In genomic region chr7:102874166-102874829, GRCh38 we compare ENCODE assay signal across 8 cellular contexts. TPM values are rescaled to one million over a fixed set of nuclear protein-coding genes. Genes with fewer than 3 reads are reported as not detected.
DNase-seq lines count a peak whose midpoint lies in the region; ATAC-seq and TF ChIP-seq lines count a peak whose summit lies in the region.

No MANE protein-coding gene starts in this region.

- DNase-seq in AML-193 (lab: John Stamatoyannopoulos, UW) (peak; percentile 40 to 51), T-helper 17 cell (no peak), mesenchymal stem cell (peak; percentile 95), Right ventricle myocardium inferior (ENCODE audit: missing footprints) (no peak), HuH-7 (ENCODE audit: low spot score) (no peak), heart right ventricle (no peak)

- WGBS in mesenchymal stem cell: 37% methylated on average over 3 of the region's 5 CpGs
- WGBS in heart right ventricle, 2 donors: 89 to 92% methylated on average over 5 of the region's 5 CpGs

- no peak overlapping the region for H2AFZ ChIP-seq in mesenchymal stem cell (ENCODE audit: low read depth, low read length)

- H3K27ac ChIP-seq in mesenchymal stem cell (ENCODE audit: low read length, poor library complexity, severe bottlenecking): peak overlapping the region; percentile 99
- no peak overlapping the region for H3K27ac ChIP-seq in heart right ventricle

- peak; percentile 99 for ATAC-seq in GM19025 (IDR thresholded peaks at IDR 0.05; ENCODE audit: low read depth, unreplicated experiment)
- ATAC-seq in HG03066 (IDR thresholded peaks at IDR 0.05; ENCODE audit: low read depth, unreplicated experiment): peak; percentile 100
- peak; percentile 36 for ATAC-seq in T-helper 17 cell
- ATAC-seq in Right ventricle myocardium inferior: no peak
- no peak for ATAC-seq in heart right ventricle

- peaks cover 2% of the 10 kb centered on the region for H3K79me1 ChIP-seq in mesenchymal stem cell (replicated peaks; ENCODE audit: low read length, poor library complexity, severe bottlenecking)

- H3K4me3 ChIP-seq in mesenchymal stem cell (ENCODE audit: insufficient read depth in 1 of 2, low read depth in 1 of 2, low read length in 2 of 2) (no peak overlapping the region), heart right ventricle (no peak overlapping the region)

- H3K27me3 Mint-ChIP-seq in T-helper 17 cell: no peaks in the 10 kb centered on the region

- peak overlapping the region; percentile 82 to 84 for H3K18ac ChIP-seq in mesenchymal stem cell (ENCODE audit: low read depth in 1 of 2, low read length in 2 of 2)

- H3K23ac ChIP-seq in mesenchymal stem cell (ENCODE audit: low read length in 2 of 2): no peak overlapping the region

- intact Hi-C loops in Right ventricle myocardium inferior (cut with DNase I) (no loop called here), heart right ventricle (cut with DNase I) (no loop called here)

- peak overlapping the region; percentile 99 for H2BK5ac ChIP-seq in mesenchymal stem cell (ENCODE audit: low read depth, low read length, poor library complexity, severe bottlenecking)

- H3K36me3 ChIP-seq in mesenchymal stem cell (ENCODE audit: control insufficient read depth in 1 of 2, insufficient read depth in 2 of 2, low read depth in 1 of 2, low read length in 2 of 2) (no peaks in the 10 kb centered on the region), heart right ventricle (no peaks in the 10 kb centered on the region)

- H3K27me3 ChIP-seq in mesenchymal stem cell (ENCODE audit: control insufficient read depth in 1 of 2, insufficient read depth in 1 of 2, low read length in 2 of 2): no peaks in the 10 kb centered on the region
- H3K27me3 ChIP-seq in heart right ventricle: no peaks in the 10 kb centered on the region

- peaks cover 4% of the 10 kb centered on the region for H3K4me1 ChIP-seq in mesenchymal stem cell (ENCODE audit: control insufficient read depth, insufficient read depth, low read depth, low read length)
- H3K4me1 ChIP-seq in heart right ventricle: peaks cover 0 to 14% (median 0%) of the 10 kb centered on the region in 9 donors

- H3K36me3 Mint-ChIP-seq in T-helper 17 cell (ENCODE audit: low read depth): peaks cover 2% of the 10 kb centered on the region

- H4K91ac ChIP-seq in mesenchymal stem cell (ENCODE audit: low read length): peak overlapping the region; percentile 76

- no peak overlapping the region for H3K14ac ChIP-seq in mesenchymal stem cell (ENCODE audit: low read length in 2 of 2)

- H2AK5ac ChIP-seq in mesenchymal stem cell (ENCODE audit: low read length, severe bottlenecking): peak overlapping the region; percentile 99

- H3K4me1 Mint-ChIP-seq in T-helper 17 cell: peaks cover 5% of the 10 kb centered on the region

- peak overlapping the region; percentile 17 for H3K27ac Mint-ChIP-seq in T-helper 17 cell

- H3K4ac ChIP-seq in mesenchymal stem cell (ENCODE audit: low read depth in 1 of 2, low read length in 2 of 2): peak overlapping the region in 1 of 2 experiments; percentile 40

- no peak for TF ChIP-seq CTCF in heart right ventricle (IDR thresholded peaks at IDR 0.05)

- no peak overlapping the region for H2BK120ac ChIP-seq in mesenchymal stem cell (ENCODE audit: low read depth, low read length)

- H3K9ac ChIP-seq in mesenchymal stem cell (ENCODE audit: low read length): no peak overlapping the region

- no peak overlapping the region for H3K4me2 ChIP-seq in mesenchymal stem cell (ENCODE audit: low read length, poor library complexity, severe bottlenecking)

- peak overlapping the region; percentile 10 to 86 for H2BK12ac ChIP-seq in mesenchymal stem cell (ENCODE audit: low read length in 2 of 2)

- H3K4me3 Mint-ChIP-seq in T-helper 17 cell: no peak overlapping the region

- H3K9me3 ChIP-seq in T-helper 17 cell (ENCODE audit: control insufficient read depth, low read length, poor library complexity, severe bottlenecking): no peaks in the 10 kb centered on the region
- H3K9me3 ChIP-seq in mesenchymal stem cell (ENCODE audit: control insufficient read depth, low read length): no peaks in the 10 kb centered on the region
- H3K9me3 ChIP-seq in heart right ventricle: no peaks in the 10 kb centered on the region

- no peak overlapping the region for H2BK15ac ChIP-seq in mesenchymal stem cell (ENCODE audit: low read depth, poor library complexity, severe bottlenecking)

- peak overlapping the region; percentile 80 for H4K8ac ChIP-seq in mesenchymal stem cell (ENCODE audit: low read length)

RNA-seq across cellular contexts. Expression of gene LRRC17, which starts 38.5 kb away (rescaled TPM):
- under 1 TPM in 1 of 2 donors, not detected in 1; 0.86 TPM for total RNA-seq in T-helper 17 cell
- 17.6 TPM for polyA plus RNA-seq in mesenchymal stem cell (2013, experiment 1 of 2)
- 18.7 TPM for polyA plus RNA-seq in mesenchymal stem cell (2013, experiment 2 of 2)
- total RNA-seq in Right ventricle myocardium inferior: 2.1 TPM
- total RNA-seq in heart right ventricle: 1 to 10 TPM in 7 of 10 donors, under 1 TPM in 3; 0.12 to 9.5 (median 2.6) TPM
- 1 to 10 TPM; 2.5 to 2.7 TPM for polyA plus RNA-seq in heart right ventricle

Comparison
In these comparisons a context has a peak if more than half of its experiments do, and no peak if none do; other contexts are left out.
1. DNase-seq: peak in AML-193 (2 of 2) and mesenchymal stem cell (single experiment); none in T-helper 17 cell (0 of 3), Right ventricle myocardium inferior (single experiment), HuH-7 (single experiment) and heart right ventricle (0 of 2).
2. ATAC-seq: peak in GM19025 (single experiment), HG03066 (single experiment) and T-helper 17 cell (single experiment); none in Right ventricle myocardium inferior (single experiment) and heart right ventricle (0 of 8).